Comparison of ENCODE assay signal across 23 cellular contexts in the genomic region with DNA sequence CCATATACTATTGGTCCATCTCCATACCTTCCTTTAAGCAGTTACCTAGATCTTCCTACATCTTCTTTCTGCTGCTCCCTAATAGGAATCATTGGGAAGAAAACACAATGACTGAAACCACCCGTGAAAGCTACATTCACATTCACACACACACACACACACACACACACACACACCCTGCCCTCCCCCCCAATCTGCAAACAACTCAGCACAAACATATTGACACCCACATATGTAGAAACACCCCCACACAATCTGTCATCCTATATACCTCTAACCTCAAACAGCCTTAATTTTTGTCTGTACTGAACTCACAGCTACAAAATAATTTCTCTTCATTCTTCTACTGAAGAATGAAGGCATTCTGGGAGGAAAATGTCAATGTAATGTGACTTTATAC.
"Had no signal": no experiment of that assay in that cellular context is flagged by ENCODE, and none has a peak within 500 bp of the region (broad histone marks: within the 10 kb centered on the region; RNA-seq: fewer than 3 reads in every experiment).

No MANE protein-coding gene starts in this region.

- H3K4me3 Mint-ChIP-seq: IgD-negative memory B cell, T-cell had no signal

- DNase-seq: Kasumi-1; MM.1S; NCI-H1092 treated with DMSO at 0.1 percent for 48 hours; NCI-H1436; NCI-H187; NCI-H2029; NCI-H2081 treated with DMSO at 0.1 percent for 48 hours; NCI-H2227 treated with DMSO at 0.1 percent for 48 hours; NCI-H524; NCI-H69; NCI-H774; NK-92 treated with Interleukin-12 subunit alpha and Interleukin-12 subunit beta, amount 100 ng/mL, for 24 hours; PC-3; SHP77; SK-N-SH; SW 1271; T-cell had no signal

- H3K27me3 Mint-ChIP-seq: IgD-negative memory B cell, T-cell had no signal

- H3K27ac Mint-ChIP-seq: IgD-negative memory B cell, T-cell had no signal

- H3K4me3 ChIP-seq: K562 had no signal

- H3K9me3 ChIP-seq: SK-N-SH had no signal

- ATAC-seq: K562, Panc1, PC-3, T-cell had no signal

- H3K9me3 Mint-ChIP-seq: IgD-negative memory B cell, T-cell had no signal

- H3K27ac ChIP-seq: HL-60, KMS-11, RWPE1 had no signal
